Comparison of ENCODE assay signal across 19 cellular contexts in the genomic region with DNA sequence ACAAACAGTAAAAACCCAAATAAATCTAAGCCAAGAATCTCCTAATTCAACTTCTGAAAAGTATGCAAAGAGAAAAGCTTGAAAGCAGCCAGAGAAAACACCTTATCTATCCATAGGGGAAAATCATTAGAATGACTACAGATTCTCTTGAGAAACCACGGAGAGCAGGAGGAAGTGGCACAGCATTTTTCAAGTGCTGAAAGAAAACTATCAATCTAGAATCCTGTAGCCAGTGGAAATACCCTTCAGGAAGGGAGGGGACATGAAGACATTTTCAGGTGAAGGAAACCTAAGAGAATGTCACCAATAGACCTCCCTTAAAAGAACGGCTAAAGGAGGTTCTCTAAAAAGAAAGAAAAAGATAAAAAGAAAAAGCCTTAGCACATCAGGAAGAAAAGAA.
A peak's percentile ranks its signal among the peaks of the same experiment; 100 is the strongest.
DNase-seq lines count a peak whose midpoint lies in the region; ATAC-seq lines count a peak whose summit lies in the region.
"Had no signal": no experiment of that assay in that cellular context is flagged by ENCODE, and none has a peak within 500 bp of the region (broad histone marks: within the 10 kb centered on the region; RNA-seq: fewer than 3 reads in every experiment).

No MANE protein-coding gene starts in this region.

- DNase-seq in T-helper 1 cell (no peak), ELR (ENCODE audit: low read depth) (peak; percentile 21), OCI-M1 (lab: John Stamatoyannopoulos, UW) (peak; percentile 7), immature natural killer cell (no peak), midbrain (lab: John Stamatoyannopoulos, UW) (no peak), NCI-H1694 treated with DMSO at 0.1 percent for 48 hours (lab: John Stamatoyannopoulos, UW) (no peak)
- DNase-seq: DMS79 treated with DMSO at 0.1 percent for 48 hours; effector CD8-positive, alpha-beta T cell; heart right ventricle; NCI-H1694; NCI-H2171; NCI-H524; NK-92 treated with Interleukin-12 subunit alpha and Interleukin-12 subunit beta, amount 100 ng/mL, for 24 hours; SJCRH30 had no signal

- H3K4me3 Mint-ChIP-seq in T-helper 1 cell treated with Interleukin-12 subunit alpha and Interleukin-12 subunit beta and Interleukin-4 antibody, amounts not matched to agents 30 μg/mL and 1 μg/mL, for 36 hours = peak overlapping the region; percentile 21
- peak overlapping the region; percentile 22 to 68 (median 53) for H3K4me3 Mint-ChIP-seq in immature natural killer cell
- H3K4me3 Mint-ChIP-seq: B cell, IgD-negative memory B cell had no signal

- peaks cover 15% of the 10 kb centered on the region for H3K4me1 Mint-ChIP-seq in T-helper 1 cell treated with Interleukin-12 subunit alpha and Interleukin-12 subunit beta and Interleukin-4 antibody, amounts not matched to agents 30 μg/mL and 1 μg/mL, for 36 hours (ENCODE audit: low read depth)
- H3K4me1 Mint-ChIP-seq in immature natural killer cell = peaks cover 12 to 13% of the 10 kb centered on the region in 2 donors
- H3K4me1 Mint-ChIP-seq: B cell had no signal

- peaks cover 5% of the 10 kb centered on the region for H3K9me3 Mint-ChIP-seq in T-helper 1 cell treated with Interleukin-12 subunit alpha and Interleukin-12 subunit beta and Interleukin-4 antibody, amounts not matched to agents 30 μg/mL and 1 μg/mL, for 36 hours
- no peaks in the 10 kb centered on the region for H3K9me3 Mint-ChIP-seq in immature natural killer cell
- H3K9me3 Mint-ChIP-seq: activated T-helper 2 cell treated with anti-CD3 and anti-CD28 coated beads, Interferon-gamma antibody, Interleukin-2, Interleukin-4, amounts not matched to agents 10 μg/mL and 5 μg/mL and 100 μg/mL, durations not matched to agents 14 hours and 24 hours and 36 hours; IgD-negative memory B cell had no signal

- H3K27me3 Mint-ChIP-seq in T-helper 1 cell treated with Interleukin-12 subunit alpha and Interleukin-12 subunit beta and Interleukin-4 antibody, amounts not matched to agents 30 μg/mL and 1 μg/mL, for 36 hours (ENCODE audit: low read depth) = peaks cover 16% of the 10 kb centered on the region
- peaks cover 0 to 2% (median 2%) of the 10 kb centered on the region in 3 donors for H3K27me3 Mint-ChIP-seq in immature natural killer cell (ENCODE audit: low read depth in 3 of 3)
- H3K27me3 Mint-ChIP-seq: B cell had no signal

- H3K27ac Mint-ChIP-seq in T-helper 1 cell treated with Interleukin-12 subunit alpha and Interleukin-12 subunit beta and Interleukin-4 antibody, amounts not matched to agents 30 μg/mL and 1 μg/mL, for 36 hours = peak overlapping the region; percentile 79
- H3K27ac Mint-ChIP-seq in immature natural killer cell = peak overlapping the region in 3 of 6 donors; percentile 15 to 69 (median 15)
- H3K27ac Mint-ChIP-seq: activated T-helper 2 cell treated with anti-CD3 and anti-CD28 coated beads, Interferon-gamma antibody, Interleukin-2, Interleukin-4, amounts not matched to agents 10 μg/mL and 5 μg/mL and 100 μg/mL, durations not matched to agents 14 hours and 24 hours and 36 hours; B cell had no signal

- no peak for ATAC-seq in GM19035 (IDR thresholded peaks at IDR 0.05; ENCODE audit: unreplicated experiment)
- ATAC-seq: heart right ventricle had no signal

- H3K36me3 Mint-ChIP-seq in T-helper 1 cell treated with Interleukin-12 subunit alpha and Interleukin-12 subunit beta and Interleukin-4 antibody, amounts not matched to agents 30 μg/mL and 1 μg/mL, for 36 hours (ENCODE audit: low read depth) = no peaks in the 10 kb centered on the region
- peaks cover 4 to 7% (median 4%) of the 10 kb centered on the region in 3 donors for H3K36me3 Mint-ChIP-seq in immature natural killer cell
- H3K36me3 Mint-ChIP-seq: IgD-negative memory B cell had no signal

Comparison
In these comparisons a context has a peak if more than half of its experiments do, and no peak if none do; other contexts are left out.
1. DNase-seq: peak in ELR (single experiment) and OCI-M1 (single experiment); none in T-helper 1 cell (0 of 5), immature natural killer cell (0 of 3), midbrain (single experiment) and NCI-H1694 treated with DMSO at 0.1 percent for 48 hours (single experiment).